ENCODE assay signal across 25 cellular contexts in genomic region chr6:21906826-21907225, GRCh38.
"Had no signal": no experiment of that assay in that cellular context is flagged by ENCODE, and none has a peak within 500 bp of the region (broad histone marks: within the 10 kb centered on the region; RNA-seq: fewer than 3 reads in every experiment).

No MANE protein-coding gene starts in this region.

- H3K4me3 ChIP-seq: breast epithelium, MG63, Peyer's patch had no signal

- H3K27me3 Mint-ChIP-seq: activated CD4-positive, alpha-beta memory T cell treated with anti-CD3 and anti-CD28 coated beads, Interleukin-2, amount 10 ng/mL, durations not matched to agents 7 days and 5 days; activated CD4-positive, alpha-beta T cell treated with anti-CD3 and anti-CD28 coated beads, Interleukin-2, amount 10 ng/mL, durations not matched to agents 7 days and 5 days had no signal

- H3K4me3 Mint-ChIP-seq: activated CD4-positive, alpha-beta memory T cell treated with anti-CD3 and anti-CD28 coated beads, Interleukin-2, amount 10 ng/mL, durations not matched to agents 7 days and 5 days; activated CD4-positive, alpha-beta T cell treated with anti-CD3 and anti-CD28 coated beads, Interleukin-2, amount 10 ng/mL, durations not matched to agents 7 days and 5 days; activated naive CD4-positive, alpha-beta T cell treated with anti-CD3 and anti-CD28 coated beads for 36 hours; activated naive CD8-positive, alpha-beta T cell; activated T-helper 17 cell treated with anti-CD3 and anti-CD28 coated beads, Interleukin-2, amount 50 U/mL, for 72 hours; T-helper 1 cell treated with Interleukin-12 subunit alpha and Interleukin-12 subunit beta and Interleukin-4 antibody, amounts not matched to agents 30 μg/mL and 1 μg/mL, for 36 hours had no signal

- H3K36me3 Mint-ChIP-seq: activated naive CD8-positive, alpha-beta T cell had no signal

- H3K36me3 ChIP-seq: breast epithelium, MG63, Peyer's patch had no signal

- H3K4me1 Mint-ChIP-seq: activated CD4-positive, alpha-beta memory T cell treated with anti-CD3 and anti-CD28 coated beads, Interleukin-2, amount 10 ng/mL, durations not matched to agents 7 days and 5 days; activated CD4-positive, alpha-beta T cell treated with anti-CD3 and anti-CD28 coated beads, Interleukin-2, amount 10 ng/mL, durations not matched to agents 7 days and 5 days; activated T-helper 17 cell treated with anti-CD3 and anti-CD28 coated beads, Interleukin-2, amount 50 U/mL, for 72 hours had no signal

- H3K27ac ChIP-seq: breast epithelium, Peyer's patch had no signal

- H3K27me3 ChIP-seq: breast epithelium, MG63, Peyer's patch had no signal

- H3K9me3 Mint-ChIP-seq: activated CD4-positive, alpha-beta memory T cell treated with anti-CD3 and anti-CD28 coated beads, Interleukin-2, amount 10 ng/mL, durations not matched to agents 7 days and 5 days; activated CD4-positive, alpha-beta T cell treated with anti-CD3 and anti-CD28 coated beads, Interleukin-2, amount 10 ng/mL, durations not matched to agents 7 days and 5 days; activated naive CD4-positive, alpha-beta T cell treated with anti-CD3 and anti-CD28 coated beads for 36 hours; T-helper 1 cell treated with Interleukin-12 subunit alpha and Interleukin-12 subunit beta and Interleukin-4 antibody, amounts not matched to agents 30 μg/mL and 1 μg/mL, for 36 hours had no signal

- H3K4me1 ChIP-seq: breast epithelium, Peyer's patch had no signal

- ATAC-seq: activated T-helper 17 cell treated with anti-CD3 and anti-CD28 coated beads, Interleukin-2, amount 50 U/mL, for 72 hours had no signal

- DNase-seq: activated CD4-positive, alpha-beta memory T cell treated with anti-CD3 and anti-CD28 coated beads, Interleukin-2, amount 10 ng/mL, durations not matched to agents 7 days and 5 days; activated CD4-positive, alpha-beta T cell treated with anti-CD3 and anti-CD28 coated beads, Interleukin-2, amount 10 ng/mL, durations not matched to agents 7 days and 5 days; activated CD4-positive, CD25-positive, alpha-beta regulatory T cell; activated gamma-delta T cell; activated naive CD4-positive, alpha-beta T cell treated with anti-CD3 and anti-CD28 coated beads for 36 hours; activated T-cell treated with anti-CD3 and anti-CD28 coated beads for 4 hours; activated T-cell treated with anti-CD3 and anti-CD28 coated beads, Interleukin-2, amount 50 U/mL, for 48 hours; central memory CD4-positive, alpha-beta T cell; KG1; MG63; MV-4-11; NCI-H1092 treated with DMSO at 0.1 percent for 48 hours; NCI-H1417 treated with DMSO at 0.1 percent for 48 hours; NCI-H1694; NCI-H2029; NCI-H345; NCI-H510A; NCI-H526 treated with DMSO at 0.1 percent for 48 hours; NCI-H82; Peyer's patch; SHP77 treated with DMSO at 0.1 percent for 48 hours had no signal

- H3K27ac Mint-ChIP-seq: activated CD4-positive, alpha-beta memory T cell treated with anti-CD3 and anti-CD28 coated beads, Interleukin-2, amount 10 ng/mL, durations not matched to agents 7 days and 5 days; activated CD4-positive, alpha-beta T cell treated with anti-CD3 and anti-CD28 coated beads, Interleukin-2, amount 10 ng/mL, durations not matched to agents 7 days and 5 days; activated naive CD4-positive, alpha-beta T cell treated with anti-CD3 and anti-CD28 coated beads for 36 hours; activated naive CD8-positive, alpha-beta T cell; activated T-helper 17 cell treated with anti-CD3 and anti-CD28 coated beads, Interleukin-2, amount 50 U/mL, for 72 hours; T-helper 1 cell treated with Interleukin-12 subunit alpha and Interleukin-12 subunit beta and Interleukin-4 antibody, amounts not matched to agents 30 μg/mL and 1 μg/mL, for 36 hours had no signal

- H3K9me3 ChIP-seq: breast epithelium, MG63, Peyer's patch had no signal
